In the genomic region with DNA sequence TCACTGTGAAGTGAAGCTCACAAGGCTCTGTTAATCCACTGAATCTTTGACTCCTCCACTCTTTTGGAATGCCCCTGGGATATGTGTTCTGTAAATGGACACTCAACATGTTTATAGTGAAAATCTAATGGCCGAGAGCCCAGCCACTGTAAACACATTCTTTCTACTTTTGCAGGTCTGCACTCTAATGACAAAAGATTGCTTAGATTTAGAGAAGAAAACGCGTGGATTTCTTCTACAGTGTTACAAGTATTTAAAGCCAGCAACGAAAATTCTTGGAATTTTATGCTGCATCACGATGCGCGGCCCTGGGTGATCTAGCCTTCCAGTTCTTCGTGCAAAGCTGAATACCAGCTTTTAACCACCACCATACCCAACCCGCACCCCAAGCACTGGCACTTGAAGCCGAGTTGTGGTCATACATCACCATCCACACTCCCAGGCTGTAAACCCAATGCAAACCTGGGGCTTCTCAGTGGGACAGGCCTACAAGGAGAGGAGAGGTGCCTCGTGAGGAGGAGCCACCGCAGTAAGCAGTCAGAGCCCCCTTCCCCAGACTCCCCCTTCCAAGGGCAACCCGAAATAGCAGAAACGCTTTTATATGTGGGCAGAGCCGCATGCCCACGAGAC, we compare ENCODE assay signal across 8 cellular contexts. TPM values are rescaled to one million over a fixed set of nuclear protein-coding genes. Genes with fewer than 3 reads are reported as not detected.
DNase-seq lines count a peak whose midpoint lies in the region; ATAC-seq and TF ChIP-seq lines count a peak whose summit lies in the region.

No MANE protein-coding gene starts in this region.

- no peak for ATAC-seq in HG03439 (IDR thresholded peaks at IDR 0.05; ENCODE audit: unreplicated experiment)

- H3K9ac ChIP-seq in adipocyte (ENCODE audit: low read length) = peak overlapping the region; percentile 87

- TF ChIP-seq POLR2A in tibial nerve (IDR thresholded peaks at IDR 0.05) = no peak

- peaks cover 22% of the 10 kb centered on the region for H3K4me1 ChIP-seq in adipocyte (ENCODE audit: control insufficient read depth, insufficient read depth, low read length)
- peaks cover 0 to 24% (median 10%) of the 10 kb centered on the region in 4 donors for H3K4me1 ChIP-seq in tibial nerve

- H3K27ac ChIP-seq in layer of hippocampus (ENCODE audit: low read depth, low read length) = peak overlapping the region; percentile 99
- H3K27ac ChIP-seq in tibial nerve = peak overlapping the region; percentile 95 to 99 (median 98)

- no peak for TF ChIP-seq EP300 in tibial nerve (IDR thresholded peaks at IDR 0.05)

- H3K9me3 Mint-ChIP-seq in activated T-cell treated with anti-CD3 and anti-CD28 coated beads, Interleukin-2, amount 50 U/mL, for 24 hours = no peaks in the 10 kb centered on the region

- H3K36me3 ChIP-seq in adipocyte (ENCODE audit: control insufficient read depth, insufficient read depth, low read length, severe bottlenecking) = peaks cover 4% of the 10 kb centered on the region
- H3K36me3 ChIP-seq in tibial nerve = peaks cover 0 to 7% (median 0%) of the 10 kb centered on the region in 3 donors

- no peak for DNase-seq in activated T-cell treated with anti-CD3 and anti-CD28 coated beads, Interleukin-2, amount 50 U/mL, for 24 hours
- DNase-seq in activated T-cell treated with anti-CD3 and anti-CD28 coated beads for 4 hours (no peak), adipocyte (ENCODE audit: low read depth) (peak; percentile 79), tibial nerve (ENCODE audit: low spot score in 2 of 2) (no peak), NCI-H1930 (lab: John Stamatoyannopoulos, UW) (no peak), GM10266 (ENCODE audit: extremely low spot score) (no peak)

- H3K4me1 Mint-ChIP-seq in activated T-cell treated with anti-CD3 and anti-CD28 coated beads, Interleukin-2, amount 50 U/mL, for 24 hours (ENCODE audit: low read depth) = peaks cover 16% of the 10 kb centered on the region

- TF ChIP-seq CTCF in tibial nerve (IDR thresholded peaks at IDR 0.05) = no peak
- TF ChIP-seq CTCF in GM10266 (IDR thresholded peaks at IDR 0.05; ENCODE audit: control insufficient read depth, insufficient read depth, low read depth, missing control alignments) = no peak

- H3K27me3 ChIP-seq in adipocyte (replicated peaks; ENCODE audit: control insufficient read depth, insufficient read depth, low read length) (no peaks in the 10 kb centered on the region), layer of hippocampus (ENCODE audit: control insufficient read depth, insufficient read depth, low read length) (no peaks in the 10 kb centered on the region), tibial nerve (no peaks in the 10 kb centered on the region)

- peak overlapping the region; percentile 90 for H3K4me3 Mint-ChIP-seq in activated T-cell treated with anti-CD3 and anti-CD28 coated beads, Interleukin-2, amount 50 U/mL, for 24 hours

- peaks cover 4% of the 10 kb centered on the region for H3K27me3 Mint-ChIP-seq in activated T-cell treated with anti-CD3 and anti-CD28 coated beads, Interleukin-2, amount 50 U/mL, for 24 hours

- H3K9me3 ChIP-seq in adipocyte (ENCODE audit: control insufficient read depth, low read length) (no peaks in the 10 kb centered on the region), tibial nerve (no peaks in the 10 kb centered on the region)

- H3K27ac Mint-ChIP-seq in activated T-cell treated with anti-CD3 and anti-CD28 coated beads, Interleukin-2, amount 50 U/mL, for 24 hours = peak overlapping the region; percentile 73

- peak overlapping the region; percentile 82 for H3K4me3 ChIP-seq in adipocyte (ENCODE audit: low read length)
- peak overlapping the region; percentile 63 to 92 (median 76) for H3K4me3 ChIP-seq in tibial nerve

- peaks cover 8% of the 10 kb centered on the region for H3K36me3 Mint-ChIP-seq in activated T-cell treated with anti-CD3 and anti-CD28 coated beads, Interleukin-2, amount 50 U/mL, for 24 hours (ENCODE audit: low read depth)

- 18 to 28% methylated on average over 14 of the region's 16 CpGs for WGBS in tibial nerve, 2 donors

RNA-seq across cellular contexts. Expression of gene FOXO3, which starts 3.7 kb away (rescaled TPM):
- 100 to 1,000 TPM; 146 to 200 (median 166) TPM for total RNA-seq in tibial nerve
